Comparison of ENCODE assay signal across 1 cellular context in the genomic region with DNA sequence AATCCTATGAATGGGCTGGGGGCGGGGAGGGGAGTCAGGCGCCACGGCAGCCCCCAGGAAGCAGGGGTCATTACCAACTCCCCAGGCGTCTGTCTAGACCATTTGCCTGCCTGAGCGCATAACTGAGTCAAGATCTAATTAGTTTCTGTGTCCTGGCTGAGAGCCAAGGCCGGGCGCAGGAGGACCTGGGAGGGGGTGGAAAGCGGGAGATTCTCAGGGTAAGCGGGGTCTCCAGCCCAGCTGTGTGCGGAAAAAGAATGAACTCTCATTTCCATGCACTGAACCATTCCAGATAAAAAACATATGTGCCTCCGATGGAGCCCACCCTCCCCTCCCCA.
TF ChIP-seq lines count a peak whose summit lies in the region.

No MANE protein-coding gene starts in this region.

TF ChIP-seq in HEK293, 187 proteins besides CTCF, POLR2A, EP300 and RAD21 (continued from another document):
- TF ChIP-seq ZNF280C (tag by site-specific recombination; IDR thresholded peaks at IDR 0.05): no peak
- peak; percentile 33; the same call in 1 of the 2 replicates for TF ChIP-seq OSR2 (tag by site-specific recombination; IDR thresholded peaks at IDR 0.05)
- TF ChIP-seq ZNF169 (tag by site-specific recombination; IDR thresholded peaks at IDR 0.05): no peak
- no peak for TF ChIP-seq ZNF521 (tag by site-specific recombination; IDR thresholded peaks at IDR 0.05)
- TF ChIP-seq, protein P1, sequence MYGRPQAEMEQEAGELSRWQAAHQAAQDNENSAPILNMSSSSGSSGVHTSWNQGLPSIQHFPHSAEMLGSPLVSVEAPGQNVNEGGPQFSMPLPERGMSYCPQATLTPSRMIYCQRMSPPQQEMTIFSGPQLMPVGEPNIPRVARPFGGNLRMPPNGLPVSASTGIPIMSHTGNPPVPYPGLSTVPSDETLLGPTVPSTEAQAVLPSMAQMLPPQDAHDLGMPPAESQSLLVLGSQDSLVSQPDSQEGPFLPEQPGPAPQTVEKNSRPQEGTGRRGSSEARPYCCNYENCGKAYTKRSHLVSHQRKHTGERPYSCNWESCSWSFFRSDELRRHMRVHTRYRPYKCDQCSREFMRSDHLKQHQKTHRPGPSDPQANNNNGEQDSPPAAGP (tag by site-specific recombination; IDR thresholded peaks at IDR 0.05): no peak
- no peak for TF ChIP-seq ZNF350 (tag by site-specific recombination; IDR thresholded peaks at IDR 0.05)
- no peak for TF ChIP-seq YY1 (tag by site-specific recombination; IDR thresholded peaks at IDR 0.05)
- no peak for TF ChIP-seq ZNF785 (tag by site-specific recombination; IDR thresholded peaks at IDR 0.05)
- TF ChIP-seq ZBTB8A (tag by site-specific recombination; IDR thresholded peaks at IDR 0.05): no peak
- TF ChIP-seq FEZF1 (tag by site-specific recombination; IDR thresholded peaks at IDR 0.05): peak; percentile 43; the same call in 1 of the 2 replicates
- no peak for TF ChIP-seq MEIS1 (CRISPR knock-in tag; IDR thresholded peaks at IDR 0.05; ENCODE audit: borderline replicate concordance)
- no peak for TF ChIP-seq ZNF2 (tag by site-specific recombination; IDR thresholded peaks at IDR 0.05)
- TF ChIP-seq HOXA7 (CRISPR knock-in tag; IDR thresholded peaks at IDR 0.05; ENCODE audit: borderline replicate concordance): no peak
- no peak for TF ChIP-seq ZBTB21 (tag by site-specific recombination; IDR thresholded peaks at IDR 0.05)
- TF ChIP-seq ZNF629 (tag by site-specific recombination; IDR thresholded peaks at IDR 0.05): no peak
- no peak for TF ChIP-seq ZNF274 (IDR thresholded peaks at IDR 0.05; ENCODE audit: low read length)
- no peak for TF ChIP-seq ZNF274 (tag by site-specific recombination; IDR thresholded peaks at IDR 0.05; ENCODE audit: borderline replicate concordance)
- TF ChIP-seq ZBTB20 (tag by site-specific recombination; IDR thresholded peaks at IDR 0.05): no peak
- no peak for TF ChIP-seq ZNF670 (tag by site-specific recombination; IDR thresholded peaks at IDR 0.05; ENCODE audit: low read depth)
- no peak for TF ChIP-seq ZSCAN16 (tag by site-specific recombination; IDR thresholded peaks at IDR 0.05)
- TF ChIP-seq ZNF544 (tag by site-specific recombination; IDR thresholded peaks at IDR 0.05): no peak
- no peak for TF ChIP-seq ZNF548 (tag by site-specific recombination; IDR thresholded peaks at IDR 0.05)
- TF ChIP-seq SCRT1 (tag by site-specific recombination; IDR thresholded peaks at IDR 0.05; ENCODE audit: borderline replicate concordance): no peak
- TF ChIP-seq ZNF623 (tag by site-specific recombination; IDR thresholded peaks at IDR 0.05): no peak
- TF ChIP-seq ZNF114 (tag by site-specific recombination; IDR thresholded peaks at IDR 0.05): no peak
- no peak for TF ChIP-seq ZNF24 (tag by site-specific recombination; IDR thresholded peaks at IDR 0.05)
- TF ChIP-seq, protein P2, sequence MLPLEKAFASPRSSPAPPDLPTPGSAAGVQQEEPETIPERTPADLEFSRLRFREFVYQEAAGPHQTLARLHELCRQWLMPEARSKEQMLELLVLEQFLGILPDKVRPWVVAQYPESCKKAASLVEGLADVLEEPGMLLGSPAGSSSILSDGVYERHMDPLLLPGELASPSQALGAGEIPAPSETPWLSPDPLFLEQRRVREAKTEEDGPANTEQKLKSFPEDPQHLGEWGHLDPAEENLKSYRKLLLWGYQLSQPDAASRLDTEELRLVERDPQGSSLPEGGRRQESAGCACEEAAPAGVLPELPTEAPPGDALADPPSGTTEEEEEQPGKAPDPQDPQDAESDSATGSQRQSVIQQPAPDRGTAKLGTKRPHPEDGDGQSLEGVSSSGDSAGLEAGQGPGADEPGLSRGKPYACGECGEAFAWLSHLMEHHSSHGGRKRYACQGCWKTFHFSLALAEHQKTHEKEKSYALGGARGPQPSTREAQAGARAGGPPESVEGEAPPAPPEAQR (tag by site-specific recombination; IDR thresholded peaks at IDR 0.05): no peak
- TF ChIP-seq GLIS2 (tag by site-specific recombination; IDR thresholded peaks at IDR 0.05): no peak
- peak; percentile 23; the same call in 1 of the 2 replicates for TF ChIP-seq ZFHX2 (tag by site-specific recombination; conservative IDR thresholded peaks at IDR 0.05)
- no peak for TF ChIP-seq ZBTB48 (tag by site-specific recombination; IDR thresholded peaks at IDR 0.05)
- no peak for TF ChIP-seq ZNF416 (tag by site-specific recombination; IDR thresholded peaks at IDR 0.05)
- no peak for TF ChIP-seq ZFP69B (tag by site-specific recombination; IDR thresholded peaks at IDR 0.05)
